In the genomic region with DNA sequence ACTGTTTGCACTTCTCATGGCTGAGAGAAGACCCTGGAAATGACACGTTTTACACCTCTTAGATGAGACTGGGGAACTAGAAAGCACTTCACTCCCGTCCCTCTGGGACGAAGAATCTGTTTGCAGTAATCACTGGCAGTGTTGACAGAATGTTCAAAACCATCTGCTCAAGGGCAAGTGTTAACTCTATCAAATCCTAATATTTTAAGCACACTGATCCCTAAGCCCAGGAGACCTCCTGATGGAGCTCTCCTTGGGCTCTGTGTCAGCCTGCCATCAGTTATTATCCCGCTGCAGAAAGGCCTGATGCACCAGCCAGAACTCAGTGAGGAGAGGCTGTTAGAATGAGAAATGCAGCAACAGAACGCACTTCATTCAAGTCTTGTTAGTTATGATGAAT, we compare ENCODE assay signal across 20 cellular contexts.
DNase-seq lines count a peak whose midpoint lies in the region; ATAC-seq and TF ChIP-seq lines count a peak whose summit lies in the region.
"Had no signal": no experiment of that assay in that cellular context is flagged by ENCODE, and none has a peak within 500 bp of the region (broad histone marks: within the 10 kb centered on the region; RNA-seq: fewer than 3 reads in every experiment).

No MANE protein-coding gene starts in this region.

- no peak overlapping the region for H3K4me3 Mint-ChIP-seq in endodermal cell
- H3K4me3 Mint-ChIP-seq: activated naive CD8-positive, alpha-beta T cell treated with anti-CD3 and anti-CD28 coated beads, Interleukin-2, amount 10 ng/mL, durations not matched to agents 7 days and 5 days; activated T-helper 17 cell treated with anti-CD3 and anti-CD28 coated beads, Interleukin-2, amount 50 U/mL, for 72 hours; CD4-positive, alpha-beta T cell; naive B cell; stimulated activated naive B cell treated with anti-CD40 and anti-IgM and Interleukin-4, amounts not matched to agents 10 μg/mL and 1 μg/mL and 100 μg/mL, for 72 hours had no signal

- no peaks in the 10 kb centered on the region for H3K27me3 ChIP-seq in endodermal cell (ENCODE audit: control insufficient read depth, insufficient read depth, low read length, poor library complexity, severe bottlenecking)

- peaks cover 2% of the 10 kb centered on the region for H3K4me1 ChIP-seq in endodermal cell (ENCODE audit: control insufficient read depth, insufficient read depth, low read length)
- H3K4me1 ChIP-seq: heart right ventricle had no signal

- H3K27me3 Mint-ChIP-seq in endodermal cell (ENCODE audit: insufficient read depth) = peaks cover 4% of the 10 kb centered on the region
- H3K27me3 Mint-ChIP-seq: activated naive CD8-positive, alpha-beta T cell treated with anti-CD3 and anti-CD28 coated beads, Interleukin-2, amount 10 ng/mL, durations not matched to agents 7 days and 5 days; activated T-helper 17 cell treated with anti-CD3 and anti-CD28 coated beads, Interleukin-2, amount 50 U/mL, for 72 hours; CD4-positive, alpha-beta T cell; stimulated activated naive B cell treated with anti-CD40 and anti-IgM and Interleukin-4, amounts not matched to agents 10 μg/mL and 1 μg/mL and 100 μg/mL, for 72 hours had no signal

- no peak for ATAC-seq in HG03025 (IDR thresholded peaks at IDR 0.05; ENCODE audit: low FRiP score, unreplicated experiment)
- ATAC-seq: activated T-helper 17 cell treated with anti-CD3 and anti-CD28 coated beads, Interleukin-2, amount 50 U/mL, for 72 hours; heart right ventricle; SK-N-SH treated with all-trans-retinoic acid at 6 μM for 48 hours; stimulated activated naive B cell treated with anti-CD40 and anti-IgM and Interleukin-4, amounts not matched to agents 10 μg/mL and 1 μg/mL and 100 μg/mL, for 72 hours had no signal

- no peak overlapping the region for H3K4me3 ChIP-seq in endodermal cell (ENCODE audit: low read length)
- H3K4me3 ChIP-seq: heart right ventricle had no signal

- H3K36me3 Mint-ChIP-seq in endodermal cell (ENCODE audit: low read depth) = no peaks in the 10 kb centered on the region
- H3K36me3 Mint-ChIP-seq: activated naive CD8-positive, alpha-beta T cell treated with anti-CD3 and anti-CD28 coated beads, Interleukin-2, amount 10 ng/mL, durations not matched to agents 7 days and 5 days; naive B cell; stimulated activated naive B cell treated with anti-CD40 and anti-IgM and Interleukin-4, amounts not matched to agents 10 μg/mL and 1 μg/mL and 100 μg/mL, for 72 hours had no signal

- H3K4me1 Mint-ChIP-seq in endodermal cell = peaks cover 6% of the 10 kb centered on the region
- H3K4me1 Mint-ChIP-seq: activated naive CD8-positive, alpha-beta T cell treated with anti-CD3 and anti-CD28 coated beads, Interleukin-2, amount 10 ng/mL, durations not matched to agents 7 days and 5 days; activated T-helper 17 cell treated with anti-CD3 and anti-CD28 coated beads, Interleukin-2, amount 50 U/mL, for 72 hours; stimulated activated naive B cell treated with anti-CD40 and anti-IgM and Interleukin-4, amounts not matched to agents 10 μg/mL and 1 μg/mL and 100 μg/mL, for 72 hours had no signal

- H3K27ac ChIP-seq in endodermal cell (ENCODE audit: low read depth, low read length) = no peak overlapping the region
- H3K27ac ChIP-seq: heart right ventricle, VCaP had no signal

- DNase-seq in NCI-H1092 (lab: John Stamatoyannopoulos, UW) = peak; percentile 48
- peak; percentile 83 for DNase-seq in NCI-H146 (lab: John Stamatoyannopoulos, UW)
- DNase-seq in NCI-H345 treated with DMSO at 0.1 percent for 48 hours (lab: John Stamatoyannopoulos, UW; ENCODE audit: unreplicated experiment) = peak; percentile 93
- peak; percentile 48 for DNase-seq in endodermal cell
- DNase-seq in HUDEP-2 (lab: John Stamatoyannopoulos, UW; ENCODE audit: unreplicated experiment in 76 of 76) = no peak
- DNase-seq in globus pallidus (ENCODE audit: low spot score) = no peak
- DNase-seq: activated naive CD8-positive, alpha-beta T cell treated with anti-CD3 and anti-CD28 coated beads, Interleukin-2, amount 10 ng/mL, durations not matched to agents 7 days and 5 days; CD4-positive, alpha-beta T cell; GOT3; heart right ventricle; IMR-90; mesendoderm; naive B cell; NCI-H2029 treated with DMSO at 0.1 percent for 48 hours; stimulated activated CD4-positive, alpha-beta T cell treated with anti-CD3 and anti-CD28 coated beads, Interleukin-2, amount 100 ng/mL, for 48 hours; stimulated activated naive B cell treated with anti-CD40 and anti-IgM and Interleukin-4, amounts not matched to agents 10 μg/mL and 1 μg/mL and 100 μg/mL, for 72 hours had no signal

- no peaks in the 10 kb centered on the region for H3K9me3 Mint-ChIP-seq in endodermal cell
- H3K9me3 Mint-ChIP-seq: activated naive CD8-positive, alpha-beta T cell treated with anti-CD3 and anti-CD28 coated beads, Interleukin-2, amount 10 ng/mL, durations not matched to agents 7 days and 5 days; stimulated activated naive B cell treated with anti-CD40 and anti-IgM and Interleukin-4, amounts not matched to agents 10 μg/mL and 1 μg/mL and 100 μg/mL, for 72 hours had no signal

- no peak for TF ChIP-seq CTCF in endodermal cell (conservative IDR thresholded peaks at IDR 0.05)

- no peaks in the 10 kb centered on the region for H3K36me3 ChIP-seq in endodermal cell (ENCODE audit: control insufficient read depth, insufficient read depth, low read length)
- H3K36me3 ChIP-seq: heart right ventricle had no signal

- no peak overlapping the region for H3K9ac ChIP-seq in endodermal cell (ENCODE audit: extremely low read depth, low read length, poor library complexity, severe bottlenecking)

- 66 to 84% methylated on average over 4 to 5 of the region's 5 CpGs for WGBS in endodermal cell (ENCODE audit: insufficient coverage in 1 of 2, insufficient read length in 1 of 2), 2 experiments

- H3K27ac Mint-ChIP-seq in endodermal cell = no peak overlapping the region
- H3K27ac Mint-ChIP-seq: activated naive CD8-positive, alpha-beta T cell treated with anti-CD3 and anti-CD28 coated beads, Interleukin-2, amount 10 ng/mL, durations not matched to agents 7 days and 5 days; activated T-helper 17 cell treated with anti-CD3 and anti-CD28 coated beads, Interleukin-2, amount 50 U/mL, for 72 hours; CD4-positive, alpha-beta T cell; naive B cell; stimulated activated naive B cell treated with anti-CD40 and anti-IgM and Interleukin-4, amounts not matched to agents 10 μg/mL and 1 μg/mL and 100 μg/mL, for 72 hours had no signal

- no peaks in the 10 kb centered on the region for H3K9me3 ChIP-seq in endodermal cell (ENCODE audit: control insufficient read depth, low read length)
- H3K9me3 ChIP-seq: heart right ventricle had no signal

Comparison
In these comparisons a context has a peak if more than half of its experiments do, and no peak if none do; other contexts are left out.
1. DNase-seq: peak in NCI-H1092 (single experiment), NCI-H146 (single experiment), NCI-H345 treated with DMSO at 0.1 percent for 48 hours (single experiment) and endodermal cell (single experiment); none in HUDEP-2 (0 of 76) and globus pallidus (single experiment).